In genomic region chr16:76265434-76266045, GRCh38 we compare ENCODE assay signal across 8 cellular contexts. TPM values are rescaled to one million over a fixed set of nuclear protein-coding genes. Genes with fewer than 3 reads are reported as not detected.
DNase-seq lines count a peak whose midpoint lies in the region; TF ChIP-seq lines count a peak whose summit lies in the region.

No MANE protein-coding gene starts in this region.

- H3K27me3 Mint-ChIP-seq in neural progenitor cell (ENCODE audit: insufficient read depth, low read depth), result no peaks in the 10 kb centered on the region

- H3K4me3 ChIP-seq in H7 (ENCODE audit: insufficient read depth, low read depth, low read length) (no peak overlapping the region), MM.1S (ENCODE audit: low read length) (no peak overlapping the region), neural progenitor cell (no peak overlapping the region)

- no peak overlapping the region for H3K4me2 ChIP-seq in MM.1S (ENCODE audit: low read depth, low read length)
- no peak overlapping the region for H3K4me2 ChIP-seq in neural progenitor cell

- DNase-seq in activated T-cell treated with anti-CD3 and anti-CD28 coated beads, Interleukin-2, amount 50 U/mL, for 48 hours, result peak; percentile 33 to 42
- DNase-seq in activated T-cell treated with anti-CD3 and anti-CD28 coated beads, Interleukin-2, amount 50 U/mL, for 1 hour, result no peak
- DNase-seq in H7 (peak; percentile 63), MM.1S (no peak), astrocyte of the hippocampus (ENCODE audit: low read depth, low spot score) (peak; percentile 28), neural progenitor cell (ENCODE audit: low spot score) (peak; percentile 67), NCI-H187 treated with DMSO at 0.1 percent for 48 hours (lab: John Stamatoyannopoulos, UW) (no peak), medulla oblongata (ENCODE audit: extremely low spot score) (no peak)

- no peak overlapping the region for H3K4me3 Mint-ChIP-seq in neural progenitor cell

- H3K36me3 ChIP-seq in H7 (replicated peaks; ENCODE audit: control insufficient read depth, insufficient read depth, low read length), result no peaks in the 10 kb centered on the region
- no peaks in the 10 kb centered on the region for H3K36me3 ChIP-seq in MM.1S (replicated peaks; ENCODE audit: insufficient read depth, low read length)
- no peaks in the 10 kb centered on the region for H3K36me3 ChIP-seq in neural progenitor cell

- H3K4me1 ChIP-seq in MM.1S (ENCODE audit: low read length) (no peaks in the 10 kb centered on the region), neural progenitor cell (no peaks in the 10 kb centered on the region)

- no peaks in the 10 kb centered on the region for H3K9me2 ChIP-seq in MM.1S (replicated peaks; ENCODE audit: insufficient read depth, low read length)

- no peaks in the 10 kb centered on the region for H3K79me2 ChIP-seq in MM.1S (ENCODE audit: low read length)
- no peaks in the 10 kb centered on the region for H3K79me2 ChIP-seq in neural progenitor cell (ENCODE audit: low read depth)

- no peak overlapping the region for H3K9ac ChIP-seq in MM.1S (ENCODE audit: low read length)
- H3K9ac ChIP-seq in neural progenitor cell, result no peak overlapping the region

- H3K9me3 ChIP-seq in MM.1S (replicated peaks; ENCODE audit: insufficient read depth, low read length), result no peaks in the 10 kb centered on the region
- no peaks in the 10 kb centered on the region for H3K9me3 ChIP-seq in neural progenitor cell (ENCODE audit: low read depth)

- no peak overlapping the region for H3K27ac Mint-ChIP-seq in neural progenitor cell

- no peaks in the 10 kb centered on the region for H3K4me1 Mint-ChIP-seq in neural progenitor cell

- no peaks in the 10 kb centered on the region for H3K36me3 Mint-ChIP-seq in neural progenitor cell

- H2AFZ ChIP-seq in MM.1S (ENCODE audit: low read length) (no peak overlapping the region), neural progenitor cell (replicated peaks) (peak overlapping the region; percentile 81)

- H3K27ac ChIP-seq in MM.1S (ENCODE audit: low read length) (no peak overlapping the region), neural progenitor cell (no peak overlapping the region)

- H3K27me3 ChIP-seq in H7 (ENCODE audit: control insufficient read depth, insufficient read depth, low read length) (no peaks in the 10 kb centered on the region), MM.1S (replicated peaks; ENCODE audit: insufficient read depth, low read length) (no peaks in the 10 kb centered on the region), neural progenitor cell (no peaks in the 10 kb centered on the region)

- H3K9me3 Mint-ChIP-seq in neural progenitor cell, result peaks cover 6% of the 10 kb centered on the region

- peak; percentile 37 for TF ChIP-seq CTCF in MM.1S (IDR thresholded peaks at IDR 0.05; ENCODE audit: low read length)
- TF ChIP-seq CTCF in neural progenitor cell (IDR thresholded peaks at IDR 0.05), result peak; percentile 68

- no peaks in the 10 kb centered on the region for H4K20me1 ChIP-seq in MM.1S (ENCODE audit: insufficient read depth, low read length)
- H4K20me1 ChIP-seq in neural progenitor cell (ENCODE audit: low read depth), result no peaks in the 10 kb centered on the region

- no peaks in the 10 kb centered on the region for H3F3A ChIP-seq in MM.1S (ENCODE audit: insufficient read depth, low read length)
- no peaks in the 10 kb centered on the region for H3F3A ChIP-seq in neural progenitor cell (ENCODE audit: low read depth)

RNA-seq across cellular contexts. Expression of gene CNTNAP4, which starts 11.7 kb away (rescaled TPM):
- 0.03 TPM in 1 of 2 replicates, not detected in the other for total RNA-seq in H7 (2014; rRNA removed; shearing (Covaris generic))
- 0.41 TPM in 1 of 2 replicates, not detected in the other for total RNA-seq in neural progenitor cell (ENCODE audit: low replicate concordance)

Comparison
In these comparisons a context has a peak if more than half of its experiments do, and no peak if none do; other contexts are left out.
1. DNase-seq: peak in activated T-cell treated with anti-CD3 and anti-CD28 coated beads, Interleukin-2, amount 50 U/mL, for 48 hours (2 of 2), H7 (single experiment), astrocyte of the hippocampus (single experiment) and neural progenitor cell (single experiment); none in activated T-cell treated with anti-CD3 and anti-CD28 coated beads, Interleukin-2, amount 50 U/mL, for 1 hour (single experiment), MM.1S (single experiment), NCI-H187 treated with DMSO at 0.1 percent for 48 hours (single experiment) and medulla oblongata (single experiment).